Comparison of ENCODE assay signal across 27 cellular contexts in the genomic region with DNA sequence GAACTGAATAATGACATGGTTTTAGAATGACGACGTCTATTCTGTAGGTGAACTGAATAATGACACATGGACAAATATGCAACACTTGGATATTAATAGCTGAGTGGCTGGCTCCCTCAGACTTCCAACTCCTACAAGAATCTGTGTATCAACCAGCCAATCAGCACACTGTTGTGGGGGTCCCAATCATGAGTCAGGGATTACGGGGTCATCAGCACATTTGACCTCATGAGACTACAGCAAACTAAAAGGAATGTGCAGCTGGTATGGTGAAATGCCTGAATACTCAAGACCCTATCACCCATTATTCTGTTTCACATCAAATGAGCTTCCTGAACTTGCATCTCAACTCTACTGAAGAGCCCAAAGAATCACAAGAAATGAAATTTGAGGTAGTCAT.
"Had no signal": no experiment of that assay in that cellular context is flagged by ENCODE, and none has a peak within 500 bp of the region (broad histone marks: within the 10 kb centered on the region; RNA-seq: fewer than 3 reads in every experiment).

No MANE protein-coding gene starts in this region.

- H3K27ac ChIP-seq: brain microvascular endothelial cell, esophagus muscularis mucosa had no signal

- H3K4me1 ChIP-seq: esophagus muscularis mucosa had no signal

- H3K27me3 ChIP-seq: brain microvascular endothelial cell, esophagus muscularis mucosa had no signal

- H3K4me3 ChIP-seq: esophagus muscularis mucosa had no signal

- H3K9me3 ChIP-seq: esophagus muscularis mucosa had no signal

- DNase-seq: activated CD4-positive, alpha-beta memory T cell treated with anti-CD3 and anti-CD28 coated beads for 36 hours; activated CD4-positive, alpha-beta T cell treated with anti-CD3 and anti-CD28 coated beads for 36 hours; activated CD4-positive, alpha-beta T cell treated with anti-CD3 and anti-CD28 coated beads, Interleukin-2, amount 10 ng/mL, durations not matched to agents 24 days and 14 days; activated CD4-positive, CD25-positive, alpha-beta regulatory T cell; activated CD4-positive, CD25-positive, alpha-beta regulatory T cell treated with anti-CD3 and anti-CD28 coated beads, Interleukin-2, amount 50 U/mL, for 72 hours; activated CD8-positive, alpha-beta memory T cell treated with anti-CD3 and anti-CD28 coated beads, Interleukin-2, amount 10 ng/mL, durations not matched to agents 7 days and 5 days; activated CD8-positive, alpha-beta memory T cell treated with anti-CD3 and anti-CD28 coated beads, Interleukin-2, amount 50 U/mL, for 4 hours; activated CD8-positive, alpha-beta T cell treated with anti-CD3 and anti-CD28 coated beads, Interleukin-2, amount 10 ng/mL, durations not matched to agents 7 days and 5 days; activated effector memory CD4-positive, alpha-beta T cell treated with anti-CD3 and anti-CD28 coated beads, Interleukin-2, amount 50 U/mL, for 16 hours; activated naive CD4-positive, alpha-beta T cell treated with anti-CD3 and anti-CD28 coated beads for 36 hours; activated naive CD8-positive, alpha-beta T cell treated with anti-CD3 and anti-CD28 coated beads for 36 hours; activated naive CD8-positive, alpha-beta T cell treated with anti-CD3 and anti-CD28 coated beads, Interleukin-2, amount 50 U/mL, for 24 hours; activated T-cell treated with anti-CD3 and anti-CD28 coated beads, Interleukin-2, amount 50 U/mL, for 1 hour; activated T-cell treated with anti-CD3 and anti-CD28 coated beads, Interleukin-2, amount 50 U/mL, for 48 hours; amniotic stem cell; anterior cingulate cortex; brain microvascular endothelial cell; cortex of kidney; dermis blood vessel endothelial cell; effector CD4-positive, alpha-beta T cell; effector memory CD8-positive, alpha-beta T cell; erythroblast; head of caudate nucleus; T-helper 1 cell; T-helper 17 cell; T1000 had no signal
